In genomic region chr2:241976296-241976695, GRCh38 we compare ENCODE assay signal across 22 cellular contexts.
"Had no signal": no experiment of that assay in that cellular context is flagged by ENCODE, and none has a peak within 500 bp of the region (broad histone marks: within the 10 kb centered on the region; RNA-seq: fewer than 3 reads in every experiment).

No MANE protein-coding gene starts in this region.

- H3K4me3 ChIP-seq: esophagus muscularis mucosa, gastrocnemius medialis, heart right ventricle, lung, psoas muscle, sigmoid colon, skin epidermis, testis, tibial nerve had no signal

- H3K9me3 Mint-ChIP-seq: nephron had no signal

- H3K27me3 Mint-ChIP-seq: naive B cell had no signal

- H3K36me3 ChIP-seq: gastrocnemius medialis, heart right ventricle had no signal

- H3K4me3 Mint-ChIP-seq: naive B cell, nephron had no signal

- H3K27ac Mint-ChIP-seq: nephron had no signal

- H3K4me1 ChIP-seq: esophagus muscularis mucosa, gastrocnemius medialis, heart right ventricle, psoas muscle, sigmoid colon, testis, tibial nerve had no signal

- H3K9me3 ChIP-seq: gastrocnemius medialis, psoas muscle, sigmoid colon, testis had no signal

- H3K27ac ChIP-seq: epithelial cell of prostate, esophagus muscularis mucosa, gastrocnemius medialis, heart right ventricle, psoas muscle, sigmoid colon, skin epidermis, testis, tibial nerve had no signal

- ATAC-seq: gastrocnemius medialis; heart right ventricle; left cardiac atrium; left ventricle myocardium superior; psoas muscle; stimulated activated naive CD8-positive, alpha-beta T cell treated with anti-CD3 and anti-CD28 coated beads, Interleukin-15, Interleukin-2, amounts not matched to agents 100 U/mL and 50 U/mL, for 24 hours had no signal

- DNase-seq: central memory CD4-positive, alpha-beta T cell; cortex of kidney; effector memory CD4-positive, alpha-beta T cell; gastrocnemius medialis; heart right ventricle; hypothalamus; left cardiac atrium; left ventricle myocardium superior; mesendoderm; naive B cell; psoas muscle; retina; sigmoid colon; stimulated activated CD4-positive, alpha-beta T cell treated with anti-CD3 and anti-CD28 coated beads, Interleukin-12 subunit alpha, Interleukin-12 subunit beta, amount 100 ng/mL, for 4 hours; stimulated activated naive CD8-positive, alpha-beta T cell treated with anti-CD3 and anti-CD28 coated beads, Interleukin-15, Interleukin-2, amounts not matched to agents 100 U/mL and 50 U/mL, for 24 hours; testis had no signal

- H3K27me3 ChIP-seq: esophagus muscularis mucosa, gastrocnemius medialis, heart right ventricle, sigmoid colon, testis, tibial nerve had no signal
